Comparison of ENCODE assay signal across 1 cellular context in genomic region chr9:136952876-136953770, GRCh38.
A peak's percentile ranks its signal among the peaks of the same experiment; 100 is the strongest.
TF ChIP-seq lines count a peak whose summit lies in the region.

No MANE protein-coding gene starts in this region.

TF ChIP-seq in K562, 482 proteins besides CTCF, POLR2A, EP300 and RAD21:
- TF ChIP-seq GTF3C2 (IDR thresholded peaks at IDR 0.05; ENCODE audit: borderline replicate concordance, extremely low read depth, insufficient read length) (no peak), ZBTB33 (CRISPR knock-in tag; IDR thresholded peaks at IDR 0.05) (peak; percentile 87)
